ENCODE assay signal across 25 cellular contexts in the genomic region with DNA sequence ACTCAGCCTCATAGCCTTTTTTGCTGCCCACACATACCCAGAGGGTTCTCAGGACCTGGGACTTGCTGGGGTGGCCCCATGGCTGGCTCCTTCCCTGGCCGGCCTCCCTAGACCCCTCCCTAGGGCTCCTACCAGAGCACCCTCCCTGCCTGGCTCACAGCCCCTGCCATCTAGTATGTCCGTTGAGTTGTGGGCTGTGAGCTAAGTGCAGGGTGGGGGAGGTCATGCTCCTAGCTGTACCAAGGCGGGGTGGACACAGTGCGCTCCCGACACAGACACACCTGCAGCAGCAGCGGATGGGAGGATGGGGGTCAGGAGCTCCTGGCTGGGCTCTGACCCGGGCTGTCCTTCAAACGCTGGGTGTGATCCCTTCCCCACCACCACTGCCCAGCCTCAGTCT.
"Had no signal": no experiment of that assay in that cellular context is flagged by ENCODE, and none has a peak within 500 bp of the region (broad histone marks: within the 10 kb centered on the region; RNA-seq: fewer than 3 reads in every experiment).

No MANE protein-coding gene starts in this region.

- H2AFZ ChIP-seq: neural progenitor cell had no signal

- H3K27ac ChIP-seq: left lung, lower lobe of right lung, neural progenitor cell, pancreas, prostate gland, spleen, suprapubic skin, thoracic aorta, tibial artery, uterus had no signal

- DNase-seq: hippocampal formation; kidney; left colon; left lung; lower lobe of right lung; mammary epithelial cell; mesenchymal stem cell; posterior cingulate gyrus; retina; small intestine; spleen; stimulated activated CD4-positive, alpha-beta T cell treated with anti-CD3 and anti-CD28 coated beads, Interleukin-4, amount 100 ng/mL, for 24 hours; stimulated activated naive CD4-positive, alpha-beta T cell; tibial artery; trophoblast cell; uterus had no signal

- H3K4me3 ChIP-seq: left lung, lower lobe of right lung, neural progenitor cell, pancreas, prostate gland, spleen, suprapubic skin, thoracic aorta, tibial artery, uterus had no signal

- H3K9me3 ChIP-seq: left lung, lower lobe of right lung, pancreas, prostate gland, spleen, suprapubic skin, thoracic aorta, tibial artery, uterus had no signal

- H3K36me3 ChIP-seq: left lung, lower lobe of right lung, neural progenitor cell, pancreas, prostate gland, thoracic aorta, uterus had no signal

- ATAC-seq: left colon; left lung; lower lobe of right lung; naive thymus-derived CD8-positive, alpha-beta T cell; pancreas; right cardiac atrium; sciatic nerve; stimulated activated effector memory CD8-positive, alpha-beta T cell treated with anti-CD3 and anti-CD28 coated beads, Interleukin-12 subunit alpha, Interleukin-12 subunit beta, amount 100 ng/mL, for 72 hours had no signal

- H3K27me3 ChIP-seq: left lung, neural progenitor cell, pancreas, suprapubic skin, tibial artery, uterus had no signal

- H3K4me2 ChIP-seq: neural progenitor cell had no signal
